Comparison of ENCODE assay signal across 30 cellular contexts in the genomic region with DNA sequence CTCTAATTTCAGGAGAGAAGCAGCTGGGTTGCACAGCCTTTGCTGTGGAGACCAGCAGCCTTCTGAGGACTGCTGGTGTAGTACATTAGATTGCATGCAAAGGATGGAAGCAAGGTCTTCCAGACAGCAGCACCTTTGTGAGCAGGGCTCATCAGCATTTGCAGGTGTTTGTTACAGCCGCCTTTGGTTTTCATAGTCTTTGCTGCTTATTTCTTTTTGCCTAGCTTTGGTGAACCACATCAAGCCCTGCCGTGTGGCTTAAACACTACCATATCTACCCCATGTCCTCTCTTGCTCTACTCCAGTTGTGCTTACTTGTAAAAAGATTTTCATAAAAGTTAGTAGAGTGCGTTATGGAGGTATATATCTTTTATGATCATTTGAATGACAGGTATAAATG.
"Had no signal": no experiment of that assay in that cellular context is flagged by ENCODE, and none has a peak within 500 bp of the region (broad histone marks: within the 10 kb centered on the region; RNA-seq: fewer than 3 reads in every experiment).

No MANE protein-coding gene starts in this region.

- ATAC-seq: activated CD8-positive, alpha-beta T cell treated with anti-CD3 and anti-CD28 coated beads for 36 hours; activated naive CD4-positive, alpha-beta T cell treated with anti-CD3 and anti-CD28 coated beads, Interleukin-2, amount 50 U/mL, for 72 hours; activated T-cell treated with anti-CD3 and anti-CD28 coated beads, Interleukin-2, amount 50 U/mL, for 4 hours; activated T-helper 17 cell treated with anti-CD3 and anti-CD28 coated beads, Interleukin-2, amount 50 U/mL, for 72 hours; foreskin keratinocyte; gastrocnemius medialis; heart left ventricle; WTC11 had no signal

- H3K9me3 Mint-ChIP-seq: activated CD8-positive, alpha-beta T cell treated with anti-CD3 and anti-CD28 coated beads for 36 hours; activated naive CD4-positive, alpha-beta T cell treated with anti-CD3 and anti-CD28 coated beads, Interleukin-2, amount 50 U/mL, for 72 hours; activated naive CD8-positive, alpha-beta T cell treated with anti-CD3 and anti-CD28 coated beads, Interleukin-2, amount 10 ng/mL, durations not matched to agents 7 days and 5 days; activated T-cell treated with anti-CD3 and anti-CD28 coated beads, Interleukin-2, amount 50 U/mL, for 4 hours; activated T-helper 17 cell treated with anti-CD3 and anti-CD28 coated beads, Interleukin-2, amount 50 U/mL, for 72 hours; central memory CD8-positive, alpha-beta T cell; dendritic cell treated with granulocyte-macrophage colony-stimulating factor and Interleukin-4, amounts not matched to agents 40 ng/mL and 50 ng/mL, for 4 days; WTC11 had no signal

- H3K9me3 ChIP-seq: ascending aorta, esophagus muscularis mucosa, gastrocnemius medialis, heart left ventricle had no signal

- H3K27ac ChIP-seq: ascending aorta, brain microvascular endothelial cell, coronary artery, dorsolateral prefrontal cortex, esophagus muscularis mucosa, foreskin keratinocyte, gastrocnemius medialis, heart left ventricle, VCaP had no signal

- H3K27ac Mint-ChIP-seq: activated CD8-positive, alpha-beta T cell treated with anti-CD3 and anti-CD28 coated beads for 36 hours; activated naive CD4-positive, alpha-beta T cell treated with anti-CD3 and anti-CD28 coated beads, Interleukin-2, amount 50 U/mL, for 72 hours; activated naive CD8-positive, alpha-beta T cell treated with anti-CD3 and anti-CD28 coated beads, Interleukin-2, amount 10 ng/mL, durations not matched to agents 7 days and 5 days; activated T-helper 17 cell treated with anti-CD3 and anti-CD28 coated beads, Interleukin-2, amount 50 U/mL, for 72 hours; dendritic cell treated with granulocyte-macrophage colony-stimulating factor and Interleukin-4, amounts not matched to agents 40 ng/mL and 50 ng/mL, for 4 days; endodermal cell; WTC11 had no signal

- DNase-seq: activated CD4-positive, alpha-beta T cell treated with anti-CD3 and anti-CD28 coated beads for 1 hour; activated CD4-positive, alpha-beta T cell treated with anti-CD3 and anti-CD28 coated beads for 4 hours; activated CD4-positive, alpha-beta T cell treated with anti-CD3 and anti-CD28 coated beads, Interleukin-2, amount 50 U/mL, for 4 hours; activated CD8-positive, alpha-beta memory T cell treated with anti-CD3 and anti-CD28 coated beads for 24 hours; activated CD8-positive, alpha-beta T cell treated with anti-CD3 and anti-CD28 coated beads for 36 hours; activated effector memory CD4-positive, alpha-beta T cell treated with Interleukin-2 at 50 U/mL for 16 hours; activated gamma-delta T cell treated with Interleukin-2 at 50 U/mL for 16 hours; activated naive CD4-positive, alpha-beta T cell treated with Interleukin-2 at 50 U/mL for 16 hours; activated naive CD8-positive, alpha-beta T cell treated with anti-CD3 and anti-CD28 coated beads, Interleukin-2, amount 10 ng/mL, durations not matched to agents 7 days and 5 days; activated T-cell treated with anti-CD3 and anti-CD28 coated beads, Interleukin-2, amount 50 U/mL, for 4 hours; brain microvascular endothelial cell; dorsolateral prefrontal cortex; effector memory CD4-positive, alpha-beta T cell; endodermal cell; erythroblast; foreskin keratinocyte; gastrocnemius medialis; glutamatergic neuron; heart left ventricle; T-helper 1 cell; T-helper 2 cell had no signal

- H3K27me3 ChIP-seq: ascending aorta, brain microvascular endothelial cell, esophagus muscularis mucosa, foreskin keratinocyte, gastrocnemius medialis, heart left ventricle had no signal

- H3K4me3 ChIP-seq: ascending aorta, coronary artery, dorsolateral prefrontal cortex, esophagus muscularis mucosa, gastrocnemius medialis, heart left ventricle had no signal

- H3K27me3 Mint-ChIP-seq: activated CD8-positive, alpha-beta T cell treated with anti-CD3 and anti-CD28 coated beads for 36 hours; activated naive CD8-positive, alpha-beta T cell treated with anti-CD3 and anti-CD28 coated beads, Interleukin-2, amount 10 ng/mL, durations not matched to agents 7 days and 5 days; activated T-helper 17 cell treated with anti-CD3 and anti-CD28 coated beads, Interleukin-2, amount 50 U/mL, for 72 hours; central memory CD8-positive, alpha-beta T cell; dendritic cell treated with granulocyte-macrophage colony-stimulating factor and Interleukin-4, amounts not matched to agents 40 ng/mL and 50 ng/mL, for 4 days had no signal

- H3K4me3 Mint-ChIP-seq: activated CD8-positive, alpha-beta T cell treated with anti-CD3 and anti-CD28 coated beads for 36 hours; activated naive CD8-positive, alpha-beta T cell treated with anti-CD3 and anti-CD28 coated beads, Interleukin-2, amount 10 ng/mL, durations not matched to agents 7 days and 5 days; activated T-cell treated with anti-CD3 and anti-CD28 coated beads, Interleukin-2, amount 50 U/mL, for 4 hours; activated T-helper 17 cell treated with anti-CD3 and anti-CD28 coated beads, Interleukin-2, amount 50 U/mL, for 72 hours; central memory CD8-positive, alpha-beta T cell; dendritic cell treated with granulocyte-macrophage colony-stimulating factor and Interleukin-4, amounts not matched to agents 40 ng/mL and 50 ng/mL, for 4 days; endodermal cell; WTC11 had no signal

- H3K4me1 ChIP-seq: ascending aorta, esophagus muscularis mucosa, foreskin keratinocyte, gastrocnemius medialis, heart left ventricle had no signal

- H3K4me1 Mint-ChIP-seq: central memory CD8-positive, alpha-beta T cell; endodermal cell; WTC11 had no signal
